ENCODE assay signal across 1 cellular context in genomic region chr9:137551656-137552534, GRCh38.
TF ChIP-seq lines count a peak whose summit lies in the region.

Gene MRPL41 (plus strand): TSS chr9:137551879. CDS start chr9:137552082, 203 bp downstream.

TF ChIP-seq in HepG2, 621 proteins besides CTCF, POLR2A, EP300 and RAD21 (continued from another document and continues in another):
- TF ChIP-seq SNAPC4 (CRISPR knock-in tag; IDR thresholded peaks at IDR 0.05) (no peak), TCF7 (IDR thresholded peaks at IDR 0.05; ENCODE audit: low read depth) (no peak), MED8 (CRISPR knock-in tag; IDR thresholded peaks at IDR 0.05; ENCODE audit: insufficient replicate concordance) (no peak), ZNF512 (CRISPR knock-in tag; IDR thresholded peaks at IDR 0.05) (no peak), GTF3A (CRISPR knock-in tag; conservative IDR thresholded peaks at IDR 0.05) (no peak), ZNF557 (CRISPR knock-in tag; IDR thresholded peaks at IDR 0.05) (no peak), MAFF (IDR thresholded peaks at IDR 0.05; ENCODE audit: low read depth, low read length) (no peak), ZNF468 (CRISPR knock-in tag; IDR thresholded peaks at IDR 0.05) (no peak), ZNF761 (CRISPR knock-in tag; conservative IDR thresholded peaks at IDR 0.05) (no peak), NONO (IDR thresholded peaks at IDR 0.05) (no peak), NONO (CRISPR knock-in tag; conservative IDR thresholded peaks at IDR 0.05) (peak; percentile 19; the same call in 1 of the 2 replicates), ZNF619 (CRISPR knock-in tag; IDR thresholded peaks at IDR 0.05) (0 out of 2 replicates have a peak, but pooled peaks have one; percentile 29), PHF20 (CRISPR knock-in tag; IDR thresholded peaks at IDR 0.05) (peak; percentile 45; the same call in 1 of the 2 replicates), ZNF414 (CRISPR knock-in tag; IDR thresholded peaks at IDR 0.05) (no peak), SRY (CRISPR knock-in tag; IDR thresholded peaks at IDR 0.05) (no peak), SP2 (CRISPR knock-in tag; IDR thresholded peaks at IDR 0.05) (no peak), ZEB1 (IDR thresholded peaks at IDR 0.05; ENCODE audit: insufficient replicate concordance, low read depth) (no peak), ZNF18 (CRISPR knock-in tag; IDR thresholded peaks at IDR 0.05; ENCODE audit: insufficient replicate concordance) (no peak), ZNF446 (CRISPR knock-in tag; IDR thresholded peaks at IDR 0.05) (no peak), REST (IDR thresholded peaks at IDR 0.05; ENCODE audit: borderline replicate concordance in 1 of 2, low read depth in 1 of 2, low read length in 2 of 2) (no peak), HDAC1 (CRISPR knock-in tag; IDR thresholded peaks at IDR 0.05) (no peak; the same call in 1 of the 2 replicates), PRDM4 (CRISPR knock-in tag; IDR thresholded peaks at IDR 0.05; ENCODE audit: borderline replicate concordance) (no peak), ZNF484 (CRISPR knock-in tag; IDR thresholded peaks at IDR 0.05; ENCODE audit: borderline replicate concordance, low read depth) (no peak), AGO1 (IDR thresholded peaks at IDR 0.05; ENCODE audit: low read depth, low read length, poor library complexity, severe bottlenecking) (no peak), HNRNPUL1 (IDR thresholded peaks at IDR 0.05; ENCODE audit: low read depth, low read length) (no peak), YY1 (IDR thresholded peaks at IDR 0.05; ENCODE audit: insufficient read depth, insufficient replicate concordance, low read depth, low read length) (no peak), ZNF34 (CRISPR knock-in tag; IDR thresholded peaks at IDR 0.05; ENCODE audit: borderline replicate concordance) (no peak), U2AF2 (IDR thresholded peaks at IDR 0.05; ENCODE audit: low read depth, low read length) (no peak), TEF (CRISPR knock-in tag; IDR thresholded peaks at IDR 0.05) (no peak), RFX1 (IDR thresholded peaks at IDR 0.05) (no peak), NAIF1 (CRISPR knock-in tag; IDR thresholded peaks at IDR 0.05; ENCODE audit: borderline replicate concordance) (no peak), KDM5B (CRISPR knock-in tag; IDR thresholded peaks at IDR 0.05; ENCODE audit: borderline replicate concordance) (no peak), ZNF337 (CRISPR knock-in tag; IDR thresholded peaks at IDR 0.05; ENCODE audit: borderline replicate concordance, low read depth) (peak; percentile 61; the same call in 1 of the 2 replicates), MLLT10 (CRISPR knock-in tag; IDR thresholded peaks at IDR 0.05) (no peak), CREB1 (IDR thresholded peaks at IDR 0.05) (no peak), CREB1 (CRISPR knock-in tag; IDR thresholded peaks at IDR 0.05) (no peak), ZXDC (CRISPR knock-in tag; IDR thresholded peaks at IDR 0.05) (no peak), E2F1 (CRISPR knock-in tag; IDR thresholded peaks at IDR 0.05) (no peak), SP5 (CRISPR knock-in tag; IDR thresholded peaks at IDR 0.05; ENCODE audit: borderline replicate concordance, low read depth) (peak; percentile 31)
